Comparison of ENCODE assay signal across 8 cellular contexts in genomic region chr16:89873822-89874689, GRCh38. TPM values are rescaled to one million over a fixed set of nuclear protein-coding genes. Genes with fewer than 3 reads are reported as not detected.
DNase-seq lines count a peak whose midpoint lies in the region; ATAC-seq and TF ChIP-seq lines count a peak whose summit lies in the region.

No MANE protein-coding gene starts in this region.

- H3K36me3 Mint-ChIP-seq in T-helper 17 cell (ENCODE audit: low read depth): peaks cover 4% of the 10 kb centered on the region
- peaks cover 9% of the 10 kb centered on the region for H3K36me3 Mint-ChIP-seq in type B pancreatic cell

- peak; percentile 68 for ATAC-seq in HG02852 (IDR thresholded peaks at IDR 0.05; ENCODE audit: unreplicated experiment)
- peak; percentile 84 for ATAC-seq in T-helper 17 cell

- TF ChIP-seq CTCF in GM12864 (IDR thresholded peaks at IDR 0.05; ENCODE audit: low read depth, low read length, missing control alignments) (no peak), left ventricle myocardium inferior (IDR thresholded peaks at IDR 0.05; ENCODE audit: borderline replicate concordance) (no peak), type B pancreatic cell (conservative IDR thresholded peaks at IDR 0.05) (no peak)

- H3K9me3 ChIP-seq in T-helper 17 cell (ENCODE audit: control insufficient read depth, low read length, poor library complexity, severe bottlenecking): peaks cover 5% of the 10 kb centered on the region
- H3K9me3 ChIP-seq in left ventricle myocardium inferior (replicated peaks): no peaks in the 10 kb centered on the region

- intact Hi-C loops in left ventricle myocardium inferior (cut with micrococcal nuclease) (no loop called here), posterior vena cava (cut with DNase I) (no loop called here)

- no peaks in the 10 kb centered on the region for H3K9me3 Mint-ChIP-seq in type B pancreatic cell

- H3K4me1 ChIP-seq in left ventricle myocardium inferior: peaks cover 25% of the 10 kb centered on the region

- peak overlapping the region; percentile 95 for H3K4me3 ChIP-seq in GM12864 (ENCODE audit: low read depth, low read length)
- H3K4me3 ChIP-seq in left ventricle myocardium inferior: peak overlapping the region; percentile 88

- H3K27me3 ChIP-seq in left ventricle myocardium inferior (ENCODE audit: low read depth): no peaks in the 10 kb centered on the region

- H3K27me3 Mint-ChIP-seq in T-helper 17 cell (no peaks in the 10 kb centered on the region), type B pancreatic cell (no peaks in the 10 kb centered on the region)

- DNase-seq in GM12864 (ENCODE audit: low read depth): peak; percentile 80
- DNase-seq in NCI-H146 (lab: John Stamatoyannopoulos, UW): peak; percentile 83
- peak; percentile 90 to 96 (median 96) for DNase-seq in T-helper 17 cell
- DNase-seq in amygdala (lab: John Stamatoyannopoulos, UW): peak; percentile 58 to 99 (median 93)
- DNase-seq in left ventricle myocardium inferior: peak; percentile 95
- peak; percentile 99 for DNase-seq in posterior vena cava (ENCODE audit: low spot score)
- peak; percentile 98 for DNase-seq in type B pancreatic cell (ENCODE audit: extremely low spot score, unreplicated experiment)

- H3K27ac Mint-ChIP-seq in T-helper 17 cell (peak overlapping the region; percentile 91), type B pancreatic cell (peak overlapping the region; percentile 93)

- peaks cover 17% of the 10 kb centered on the region for H3K4me1 Mint-ChIP-seq in T-helper 17 cell
- peaks cover 11% of the 10 kb centered on the region for H3K4me1 Mint-ChIP-seq in type B pancreatic cell (ENCODE audit: unreplicated experiment)

- H3K4me3 Mint-ChIP-seq in T-helper 17 cell (peak overlapping the region; percentile 93), type B pancreatic cell (peak overlapping the region; percentile 93)

- H3K36me3 ChIP-seq in left ventricle myocardium inferior: peaks cover 17% of the 10 kb centered on the region

- peak overlapping the region; percentile 100 for H3K27ac ChIP-seq in left ventricle myocardium inferior (replicated peaks)

RNA-seq across cellular contexts. Expression of gene TCF25, which starts 0.7 kb away (rescaled TPM):
- 100 to 1,000 TPM; 393 to 428 TPM for total RNA-seq in T-helper 17 cell
- 82.6 TPM for total RNA-seq in left ventricle myocardium inferior
- total RNA-seq in posterior vena cava: 100 to 1,000 TPM; 127 to 158 TPM
- 170 and 184 TPM in 2 replicates for total RNA-seq in type B pancreatic cell (ENCODE audit: low replicate concordance)

RNA-seq across cellular contexts. Expression of gene MC1R, which starts 44.6 kb away (rescaled TPM):
- total RNA-seq in T-helper 17 cell (10 to 100 TPM; 10.1 to 13.8 TPM), left ventricle myocardium inferior (1.2 TPM), posterior vena cava (1 to 10 TPM; 2.7 to 5.4 TPM), type B pancreatic cell (ENCODE audit: low replicate concordance) (3.6 and 3.8 TPM in 2 replicates)

RNA-seq across cellular contexts. Expression of gene SPIRE2, which starts 45.8 kb away (rescaled TPM):
- 1 to 10 TPM; 1.3 to 3.3 TPM for total RNA-seq in T-helper 17 cell
- 1.2 TPM for total RNA-seq in left ventricle myocardium inferior
- total RNA-seq in posterior vena cava: 1 to 10 TPM in 1 of 2 donors, under 1 TPM in 1; 0.33 to 1.0 TPM
- total RNA-seq in type B pancreatic cell (ENCODE audit: low replicate concordance): 17.1 and 18.6 TPM in 2 replicates

RNA-seq across cellular contexts. Expression of gene TUBB3, which starts 49.1 kb away (rescaled TPM):
- total RNA-seq in T-helper 17 cell (under 1 TPM; 0.52 to 0.96 TPM), left ventricle myocardium inferior (2.1 TPM), posterior vena cava (10 to 100 TPM in 1 of 2 donors, 1 to 10 TPM in 1; 5.9 to 16.1 TPM), type B pancreatic cell (ENCODE audit: low replicate concordance) (62.0 and 91.4 TPM in 2 replicates)

RNA-seq across cellular contexts. Expression of gene FANCA, which starts 57.6 kb away (rescaled TPM):
- total RNA-seq in T-helper 17 cell: 10 to 100 TPM; 10.7 to 12.7 TPM
- total RNA-seq in left ventricle myocardium inferior: 2.4 TPM
- 1 to 10 TPM; 3.0 to 5.0 TPM for total RNA-seq in posterior vena cava
- total RNA-seq in type B pancreatic cell (ENCODE audit: low replicate concordance): 21.9 and 73.3 TPM in 2 replicates

Comparison
In these comparisons a context has a peak if more than half of its experiments do, and no peak if none do; other contexts are left out.
1. Peak in every context shown above with its lines: DNase-seq, ATAC-seq, H3K4me3 ChIP-seq and H3K27ac ChIP-seq.